Comparison of ENCODE assay signal across 8 cellular contexts in the genomic region with DNA sequence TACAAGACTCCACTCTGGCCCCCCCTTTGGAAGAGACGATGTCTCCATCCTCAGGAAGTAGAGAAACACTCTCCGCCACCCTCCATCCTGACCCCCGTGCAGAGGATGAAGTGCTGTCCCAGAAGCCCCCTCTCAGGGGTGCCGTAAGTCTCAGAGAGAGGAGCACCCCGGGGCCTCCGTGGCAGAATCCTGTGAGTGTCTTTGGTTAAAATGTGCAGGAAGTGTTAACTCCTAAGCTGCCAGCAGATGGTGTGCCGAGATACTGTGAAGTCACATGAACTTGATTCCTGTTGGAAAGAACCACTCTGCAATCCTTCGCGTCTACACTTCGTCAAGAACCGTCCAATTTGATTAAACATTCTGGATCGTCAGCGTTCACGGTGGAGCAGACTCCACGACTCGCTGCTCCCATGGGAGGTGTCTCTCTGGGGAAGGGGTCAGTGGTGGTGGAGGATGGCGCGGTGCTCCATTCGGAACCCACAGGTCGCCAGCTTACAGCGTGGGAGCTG. TPM values are rescaled to one million over a fixed set of nuclear protein-coding genes. Genes with fewer than 3 reads are reported as not detected.
A peak's percentile ranks its signal among the peaks of the same experiment; 100 is the strongest.
DNase-seq lines count a peak whose midpoint lies in the region; ATAC-seq, FAIRE-seq and TF ChIP-seq lines count a peak whose summit lies in the region.

No MANE protein-coding gene starts in this region.

- H3K27me3 ChIP-seq in OCI-LY1 (ENCODE audit: insufficient read depth, low read length) (no peaks in the 10 kb centered on the region), GM12878 (replicated peaks in 1 of 2; ENCODE audit: control insufficient read depth in 2 of 2, insufficient read depth in 2 of 2, low read length in 1 of 2) (no peaks in the 10 kb centered on the region)

- peak; percentile 63 for TF ChIP-seq RAD21 in GM12878 (IDR thresholded peaks at IDR 0.05; ENCODE audit: insufficient read depth, low read depth, low read length)

- POLR2A ChIA-PET in GM12878 (lab: Charles Lee) = interaction anchor here (0.5 to 0.6 kb wide), 2 partner anchors 13 to 61 kb away, joined by 3 to 9 read pairs; no protein-coding TSS in a partner anchor

- H2AFZ ChIP-seq in OCI-LY1 (ENCODE audit: low read length) (no peak overlapping the region), GM12878 (ENCODE audit: control insufficient read depth, low read depth, low read length) (peak overlapping the region; percentile 46)

- H3K4me2 ChIP-seq in OCI-LY1 (ENCODE audit: low read length) (peak overlapping the region; percentile 97), GM12878 (ENCODE audit: control insufficient read depth, insufficient read depth) (peak overlapping the region; percentile 93)

- H3K9ac ChIP-seq in OCI-LY1 (ENCODE audit: low read length) = peak overlapping the region; percentile 44; the same call in 1 of the 2 replicates
- peak overlapping the region; percentile 68 for H3K9ac ChIP-seq in GM12878 (ENCODE audit: control insufficient read depth, insufficient read depth, low read length)

- H3K36me3 ChIP-seq in OCI-LY1 (ENCODE audit: insufficient read depth, low read length) = peaks cover 32% of the 10 kb centered on the region
- peaks cover 0 to 12% of the 10 kb centered on the region in 2 experiments; a peak in 3 of 4 replicates for H3K36me3 ChIP-seq in GM12878 (ENCODE audit: control insufficient read depth in 2 of 2, insufficient read depth in 2 of 2, low read length in 1 of 2)

- in situ Hi-C loops in GM12878 (cut with MboI) = loop anchor here (25.0 kb wide), 1 partner anchor 480 kb away; no protein-coding TSS in a partner anchor

- H3K27ac ChIP-seq in OCI-LY1 (ENCODE audit: low read depth, low read length, poor library complexity, severe bottlenecking) (peak overlapping the region; percentile 93), GM12878 (ENCODE audit: control insufficient read depth, insufficient read depth) (peak overlapping the region; percentile 81)

- no peaks in the 10 kb centered on the region for H3K9me2 ChIP-seq in OCI-LY1 (ENCODE audit: low read depth, low read length)

- 0 out of 2 replicates have a peak, but pooled peaks have one; percentile 37 for TF ChIP-seq POLR2A in GM12878 (IDR thresholded peaks at IDR 0.05; ENCODE audit: low read depth, low read length)

- no TSS peak for BruUV-seq in GM12878 (replicated peaks; lab: Mats Ljungman, UMichigan)

- H3K4me3 ChIP-seq in OCI-LY1 (ENCODE audit: low read depth, low read length, poor library complexity, severe bottlenecking) (peak overlapping the region; percentile 31), GM12878 (peak overlapping the region; percentile 56)

- H3K79me2 ChIP-seq in OCI-LY1 (ENCODE audit: insufficient read depth, low read length) = peaks cover 46% of the 10 kb centered on the region
- peaks cover 80% of the 10 kb centered on the region for H3K79me2 ChIP-seq in GM12878 (ENCODE audit: control insufficient read depth, insufficient read depth, low read length)

- intact Hi-C loops in Right ventricle myocardium superior (cut with DNase I) = no loop called here
- intact Hi-C loops in Right ventricle myocardium inferior (cut with DNase I) = no loop called here
- intact Hi-C loops in GM12878 (cut with micrococcal nuclease; ENCODE audit: unreplicated experiment) = loop anchor here (5.0 to 10.0 kb wide), 2 partner anchors 88 to 480 kb away; no protein-coding TSS in a partner anchor

- no peaks in the 10 kb centered on the region for H3K9me3 Mint-ChIP-seq in mesothelial cell of epicardium

- H3K9me3 ChIP-seq in OCI-LY1 (ENCODE audit: low read length) (no peaks in the 10 kb centered on the region), GM12878 (replicated peaks; ENCODE audit: control insufficient read depth, insufficient read depth, low read length) (no peaks in the 10 kb centered on the region)

- SMC1A ChIA-PET in GM12878 (lab: Charles Lee; ENCODE audit: uncharacterized antibody, unreplicated experiment) = interaction anchor here (0.7 to 1.7 kb wide), 2 partner anchors 50 to 178 kb away, joined by 3 to 4 read pairs; no protein-coding TSS in a partner anchor

- H3K4me1 ChIP-seq in OCI-LY1 (ENCODE audit: insufficient read depth, low read length, severe bottlenecking) (peaks cover 51% of the 10 kb centered on the region), GM12878 (ENCODE audit: control insufficient read depth, insufficient read depth, low read length) (peaks cover 20% of the 10 kb centered on the region)

- no peaks in the 10 kb centered on the region for H3F3A ChIP-seq in OCI-LY1 (ENCODE audit: insufficient read depth, low read length)

- TF ChIP-seq EP300 in GM12878 (IDR thresholded peaks at IDR 0.05; ENCODE audit: borderline replicate concordance in 1 of 2, control insufficient read depth in 1 of 2, low read depth in 2 of 2, low read length in 2 of 2) = no peak

- H3K27ac Mint-ChIP-seq in mesothelial cell of epicardium = peak overlapping the region; percentile 97

- FAIRE-seq in GM12878 (lab: Jason Lieb, UNC) (no peak), HTR-8/SVneo (lab: Jason Lieb, UNC) (no peak)

- H3K27me3 Mint-ChIP-seq in mesothelial cell of epicardium (ENCODE audit: low read depth) = no peaks in the 10 kb centered on the region

- peaks cover 6% of the 10 kb centered on the region for H3K36me3 Mint-ChIP-seq in mesothelial cell of epicardium

- peaks cover 67% of the 10 kb centered on the region for H3K4me1 Mint-ChIP-seq in mesothelial cell of epicardium

- RAD21 ChIA-PET in GM12878 (lab: Charles Lee; ENCODE audit: unreplicated experiment) = interaction anchor here (1.2 kb wide), 1 partner anchor 178 kb away, joined by 4 read pairs; no protein-coding TSS in a partner anchor

- no peaks in the 10 kb centered on the region for H4K20me1 ChIP-seq in OCI-LY1 (ENCODE audit: insufficient read depth, low read length)
- no peaks in the 10 kb centered on the region for H4K20me1 ChIP-seq in GM12878 (ENCODE audit: control insufficient read depth, insufficient read depth)

- no peak for ATAC-seq in Right ventricle myocardium superior (ENCODE audit: poor library complexity)
- ATAC-seq in Right ventricle myocardium inferior = no peak
- peak; percentile 61 for ATAC-seq in GM12878

- DNase-seq in Right ventricle myocardium superior = peak; percentile 39
- no peak for DNase-seq in Right ventricle myocardium inferior (ENCODE audit: missing footprints)
- no peak for DNase-seq in GM12878 (ENCODE audit: low read depth, low spot score)
- DNase-seq in mesothelial cell of epicardium (ENCODE audit: low spot score in 2 of 2, unreplicated experiment in 2 of 2) = no peak
- DNase-seq in activated gamma-delta T cell treated with Interleukin-2 at 50 U/mL for 16 hours = no peak
- DNase-seq in NCI-H2107 treated with DMSO at 0.1 percent for 48 hours (lab: John Stamatoyannopoulos, UW; ENCODE audit: unreplicated experiment) = no peak
- no peak for DNase-seq in HTR-8/SVneo (ENCODE audit: insufficient read length, low spot score)

- CTCF ChIA-PET in GM12878 (lab: Yijun Ruan, JAX) = interaction anchor here (0.6 to 1.9 kb wide), 7 partner anchors 10 to 716 kb away, joined by 3 to 6 read pairs (median 4); no protein-coding TSS in a partner anchor

- peak overlapping the region; percentile 64 for H3K4me3 Mint-ChIP-seq in mesothelial cell of epicardium

- WGBS in GM12878 (ENCODE audit: insufficient coverage, insufficient replicate concordance, low lambda C conversion rate, missing lambda C conversion rate) = 86% methylated on average over 21 of the region's 21 CpGs

- TF ChIP-seq CTCF in OCI-LY1 (IDR thresholded peaks at IDR 0.05; ENCODE audit: low read length) (peak; percentile 40; the same call in 1 of the 2 replicates), GM12878 (IDR thresholded peaks at IDR 0.05 in 2 of 3, conservative IDR thresholded peaks at IDR 0.05 in 1 of 3; ENCODE audit: control insufficient read depth in 2 of 3, extremely low read depth in 1 of 3, insufficient read depth in 1 of 3, low read depth in 3 of 3, low read length in 3 of 3) (peak; percentile 43 to 69 (median 47); a peak in 5 of 6 replicates), mesothelial cell of epicardium (IDR thresholded peaks at IDR 0.05; ENCODE audit: unreplicated experiment) (peak; percentile 16)

RNA-seq across cellular contexts. Expression of a gene that starts 5.6 kb away (rescaled TPM):
- 12.6 TPM for total RNA-seq in Right ventricle myocardium superior
- total RNA-seq in Right ventricle myocardium inferior = 12.8 TPM
- total RNA-seq in GM12878 (2013; cell fraction: nucleolus; rRNA removed) = 87.2 and 92.3 TPM in 2 replicates
- total RNA-seq in GM12878 (2014; rRNA removed) = 9.6 and 13.4 TPM in 2 replicates
- 10.8 and 11.7 TPM in 2 replicates for total RNA-seq in GM12878 (2014; rRNA removed; fragmentation: Illumina TruSeq; extraction: Trizol)
- total RNA-seq in GM12878 (2021) = 17.8 and 21.9 TPM in 2 replicates
- 7.6 TPM for polyA plus RNA-seq in GM12878 (2011; ENCODE audit: low read depth)
- polyA plus RNA-seq in GM12878 (2011; rRNA removed) = 10.9 and 12.7 TPM in 2 replicates
- polyA plus RNA-seq in GM12878 (2011; cell fraction: cytosol; rRNA removed) = 15.5 and 19.9 TPM in 2 replicates
- polyA plus RNA-seq in GM12878 (2011; cell fraction: nucleus; rRNA removed) = 50.3 and 65.1 TPM in 2 replicates
- 13.0 and 16.7 TPM in 2 replicates for polyA plus RNA-seq in GM12878 (2012)
- polyA plus RNA-seq in GM12878 (2014; fragmentation: Illumina TruSeq; extraction: Trizol) = 11.5 and 12.0 TPM in 2 replicates
- 1 to 10 TPM; 3.9 to 7.3 TPM for polyA plus RNA-seq in GM12878 (2014; fragmentation: Nextera tagmentation; extraction: Ambion mirVana)
- polyA plus RNA-seq in GM12878 (2014; rRNA removed) = 12.9 and 14.4 TPM in 2 replicates
- polyA plus RNA-seq in GM12878 (2016; fragmentation: Nextera tagmentation; extraction: Ambion mirVana) = 10 to 100 TPM; 13.3 to 16.8 TPM
- polyA minus RNA-seq in GM12878 (2011; rRNA and poly(A)+ RNA removed) = 38.3 and 45.5 TPM in 2 replicates
- 12.9 and 14.6 TPM in 2 replicates for polyA minus RNA-seq in GM12878 (2011; cell fraction: cytosol; rRNA and poly(A)+ RNA removed)
- polyA minus RNA-seq in GM12878 (2011; cell fraction: nucleus; rRNA and poly(A)+ RNA removed) = 43.9 and 65.4 TPM in 2 replicates
- 41.2 to 44.9 TPM (median 43.6 TPM) in 3 replicates for total RNA-seq in mesothelial cell of epicardium

RNA-seq across cellular contexts. Expression of a gene that starts 20.5 kb away (rescaled TPM):
- not detected for total RNA-seq in Right ventricle myocardium superior
- not detected for total RNA-seq in Right ventricle myocardium inferior
- not detected in 2 replicates for total RNA-seq in GM12878 (2013; cell fraction: nucleolus; rRNA removed)
- not detected in 2 replicates for total RNA-seq in GM12878 (2014; rRNA removed)
- total RNA-seq in GM12878 (2014; rRNA removed; fragmentation: Illumina TruSeq; extraction: Trizol) = not detected in 2 replicates
- not detected in 2 replicates for total RNA-seq in GM12878 (2021)
- not detected for polyA plus RNA-seq in GM12878 (2011; ENCODE audit: low read depth)
- not detected in 2 replicates for polyA plus RNA-seq in GM12878 (2011; rRNA removed)
- not detected in 2 replicates for polyA plus RNA-seq in GM12878 (2011; cell fraction: cytosol; rRNA removed)
- not detected in 2 replicates for polyA plus RNA-seq in GM12878 (2011; cell fraction: nucleus; rRNA removed)
- 0.11 TPM in 1 of 2 replicates, not detected in the other for polyA plus RNA-seq in GM12878 (2012)
- not detected in 2 replicates for polyA plus RNA-seq in GM12878 (2014; fragmentation: Illumina TruSeq; extraction: Trizol)
- polyA plus RNA-seq in GM12878 (2014; fragmentation: Nextera tagmentation; extraction: Ambion mirVana) = not detected
- not detected in 2 replicates for polyA plus RNA-seq in GM12878 (2014; rRNA removed)
- not detected for polyA plus RNA-seq in GM12878 (2016; fragmentation: Nextera tagmentation; extraction: Ambion mirVana)
- polyA minus RNA-seq in GM12878 (2011; rRNA and poly(A)+ RNA removed) = not detected in 2 replicates
- not detected in 2 replicates for polyA minus RNA-seq in GM12878 (2011; cell fraction: cytosol; rRNA and poly(A)+ RNA removed)
- not detected in 2 replicates for polyA minus RNA-seq in GM12878 (2011; cell fraction: nucleus; rRNA and poly(A)+ RNA removed)
- not detected in 3 replicates for total RNA-seq in mesothelial cell of epicardium
